ENCODE assay signal across 10 cellular contexts in genomic region chr12:57750561-57751431, GRCh38. TPM values are rescaled to one million over a fixed set of nuclear protein-coding genes. Genes with fewer than 3 reads are reported as not detected.
DNase-seq lines count a peak whose midpoint lies in the region; ATAC-seq, FAIRE-seq and TF ChIP-seq lines count a peak whose summit lies in the region.
"Had no signal": no experiment of that assay in that cellular context is flagged by ENCODE, and none has a peak within 500 bp of the region (broad histone marks: within the 10 kb centered on the region; RNA-seq: fewer than 3 reads in every experiment).

No MANE protein-coding gene starts in this region.

- H2BK15ac ChIP-seq in mesendoderm (replicated peaks; ENCODE audit: low read depth), result no peak overlapping the region

- 91% methylated on average over 15 of the region's 15 CpGs for WGBS in A549 (ENCODE audit: missing lambda C conversion rate)
- no CpG with 5 or more reads among the region's 15 CpGs for WGBS in mesendoderm (ENCODE audit: extremely low coverage, insufficient coverage, low lambda C conversion rate)

- H3K4me2 ChIP-seq in A549 (peak overlapping the region; percentile 80), mesendoderm (ENCODE audit: low read length) (peak overlapping the region; percentile 90)

- H4K5ac ChIP-seq in mesendoderm (ENCODE audit: low read length), result peak overlapping the region; percentile 12

- H3K56ac ChIP-seq in mesendoderm (ENCODE audit: low read length), result peak overlapping the region; percentile 90

- no peak for TF ChIP-seq EP300 in A549 (IDR thresholded peaks at IDR 0.05)

- TF ChIP-seq POLR2A in A549 (IDR thresholded peaks at IDR 0.05; ENCODE audit: low read length), result no peak

- TF ChIP-seq RAD21 in A549 (conservative IDR thresholded peaks at IDR 0.05 in 1 of 2, IDR thresholded peaks at IDR 0.05 in 1 of 2), result no peak

- no peak overlapping the region for H2BK5ac ChIP-seq in mesendoderm (ENCODE audit: low read length)

- CTCF ChIA-PET in A549 (lab: Yijun Ruan, JAX), result interaction anchor here (0.7 to 1.7 kb wide), 6 partner anchors 10 to 537 kb away, joined by 3 to 9 read pairs (median 4); partner anchors contain the start of gene AGAP2

- peaks cover 18% of the 10 kb centered on the region for H3K27me3 ChIP-seq in HUES6 (ENCODE audit: control insufficient read depth, insufficient read depth, low read length)
- no peaks in the 10 kb centered on the region for H3K27me3 ChIP-seq in brain microvascular endothelial cell (replicated peaks)
- peaks cover 8% of the 10 kb centered on the region for H3K27me3 ChIP-seq in mesendoderm (ENCODE audit: insufficient read depth, low read length, poor library complexity)

- peak overlapping the region; percentile 91 to 98 for H3K27ac ChIP-seq in A549
- H3K27ac ChIP-seq in HUES6 (ENCODE audit: low read depth, low read length), result peak overlapping the region; percentile 85; the same call in 1 of the 2 replicates
- peak overlapping the region; percentile 93 for H3K27ac ChIP-seq in brain microvascular endothelial cell
- H3K27ac ChIP-seq in mesendoderm (ENCODE audit: low read depth, low read length), result no peak overlapping the region

- H3K4me3 ChIP-seq in A549 (peak overlapping the region; percentile 69), HUES6 (ENCODE audit: low read depth, low read length) (peak overlapping the region; percentile 92), brain microvascular endothelial cell (ENCODE audit: low read depth, low read length) (peak overlapping the region; percentile 86), mesendoderm (ENCODE audit: low read length) (peak overlapping the region; percentile 94)

- H3K36me3 ChIP-seq in HUES6 (ENCODE audit: control insufficient read depth, insufficient read depth, low read length) (peaks cover 52% of the 10 kb centered on the region), brain microvascular endothelial cell (replicated peaks) (peaks cover 29% of the 10 kb centered on the region), mesendoderm (ENCODE audit: control insufficient read depth, insufficient read depth, low read length) (peaks cover 5% of the 10 kb centered on the region)

- H3K9me3 ChIP-seq in A549, result no peaks in the 10 kb centered on the region
- no peaks in the 10 kb centered on the region for H3K9me3 ChIP-seq in HUES6 (ENCODE audit: control insufficient read depth, insufficient read depth, low read depth, low read length)

- in situ Hi-C loops in brain microvascular endothelial cell (cut with HindIII; ENCODE audit: low pct_ligation_motif_present, low sequenced_read_pairs), result no loop called here

- peaks cover 10% of the 10 kb centered on the region for H3K79me1 ChIP-seq in mesendoderm (ENCODE audit: low read length)

- H3K23ac ChIP-seq in mesendoderm (ENCODE audit: low read length), result no peak overlapping the region

- no peak overlapping the region for H3K18ac ChIP-seq in mesendoderm (ENCODE audit: low read length)

- no peak for TF ChIP-seq CTCF in A549 (IDR thresholded peaks at IDR 0.05)
- no peak for TF ChIP-seq CTCF in brain microvascular endothelial cell (IDR thresholded peaks at IDR 0.05; ENCODE audit: low read depth, low read length, missing control alignments)

- POLR2A ChIA-PET in A549 (lab: Yijun Ruan, JAX), result no interaction called here

- DNase-seq in A549 (ENCODE audit: low read depth in 1 of 2, low spot score in 1 of 2) (no peak), brain microvascular endothelial cell (no peak), mesendoderm (no peak), DMS79 treated with DMSO at 0.1 percent for 48 hours (lab: John Stamatoyannopoulos, UW) (no peak)
- DNase-seq: NCI-H1092 treated with DMSO at 0.1 percent for 48 hours had no signal

- H3K4me1 ChIP-seq in A549 (peaks cover 30% of the 10 kb centered on the region), HUES6 (ENCODE audit: control insufficient read depth, insufficient read depth, low read length) (peaks cover 17% of the 10 kb centered on the region), mesendoderm (ENCODE audit: control insufficient read depth, low read depth, low read length) (peaks cover 9% of the 10 kb centered on the region)

- H3K9ac ChIP-seq in HUES6 (ENCODE audit: low read length) (peak overlapping the region; percentile 98), mesendoderm (ENCODE audit: low read length) (peak overlapping the region; percentile 96)

- no peak overlapping the region for H4K8ac ChIP-seq in mesendoderm (ENCODE audit: low read depth, low read length)

- peaks cover 18% of the 10 kb centered on the region for H3K79me2 ChIP-seq in mesendoderm (ENCODE audit: control insufficient read depth, insufficient read depth, low read length)

- no peak for FAIRE-seq in A549 (lab: Jason Lieb, UNC)
- FAIRE-seq: colon had no signal

- H3K4ac ChIP-seq in mesendoderm (ENCODE audit: low read depth, low read length), result no peak overlapping the region

- H2BK120ac ChIP-seq in mesendoderm (ENCODE audit: low read depth, low read length), result no peak overlapping the region

- H2AK5ac ChIP-seq in mesendoderm (ENCODE audit: low read length), result no peak overlapping the region

- ATAC-seq in A549 (no peak), GM18861 (IDR thresholded peaks at IDR 0.05; ENCODE audit: unreplicated experiment) (no peak), GM18873 (IDR thresholded peaks at IDR 0.05; ENCODE audit: low FRiP score, unreplicated experiment) (no peak)
- ATAC-seq in activated CD4-positive, CD25-positive, alpha-beta regulatory T cell treated with anti-CD3 and anti-CD28 coated beads, Interleukin-2, amount 50 U/mL, for 24 hours, result no peak

TF ChIP-seq in A549, 52 proteins besides CTCF, POLR2A, EP300 and RAD21 (continues in another document):
- TF ChIP-seq SREBF2 (IDR thresholded peaks at IDR 0.05), result no peak
- no peak for TF ChIP-seq ZSCAN20 (CRISPR knock-in tag; IDR thresholded peaks at IDR 0.05)
- no peak for TF ChIP-seq NFE2L2 (conservative IDR thresholded peaks at IDR 0.05; ENCODE audit: low read length)
- no peak for TF ChIP-seq HEYL (CRISPR knock-in tag; IDR thresholded peaks at IDR 0.05)
- TF ChIP-seq, protein P1, sequence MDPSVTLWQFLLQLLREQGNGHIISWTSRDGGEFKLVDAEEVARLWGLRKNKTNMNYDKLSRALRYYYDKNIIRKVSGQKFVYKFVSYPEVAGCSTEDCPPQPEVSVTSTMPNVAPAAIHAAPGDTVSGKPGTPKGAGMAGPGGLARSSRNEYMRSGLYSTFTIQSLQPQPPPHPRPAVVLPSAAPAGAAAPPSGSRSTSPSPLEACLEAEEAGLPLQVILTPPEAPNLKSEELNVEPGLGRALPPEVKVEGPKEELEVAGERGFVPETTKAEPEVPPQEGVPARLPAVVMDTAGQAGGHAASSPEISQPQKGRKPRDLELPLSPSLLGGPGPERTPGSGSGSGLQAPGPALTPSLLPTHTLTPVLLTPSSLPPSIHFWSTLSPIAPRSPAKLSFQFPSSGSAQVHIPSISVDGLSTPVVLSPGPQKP (IDR thresholded peaks at IDR 0.05; ENCODE audit: low read depth, low read length), result no peak
- TF ChIP-seq MAFK (IDR thresholded peaks at IDR 0.05; ENCODE audit: partially characterized antibody), result no peak
- no peak for TF ChIP-seq HOXA7 (CRISPR knock-in tag; IDR thresholded peaks at IDR 0.05)
- TF ChIP-seq FOSB (CRISPR knock-in tag; IDR thresholded peaks at IDR 0.05), result no peak

RNA-seq across cellular contexts. Expression of gene CDK4, which starts 1.3 kb away (rescaled TPM):
- polyA plus RNA-seq in A549 (2011; rRNA removed) (226 and 289 TPM in 2 replicates), A549 (2017; fragmentation: RNase III; extraction: RNeasy Plus Mini Kit Qiagen cat#74134 plus additional on column Dnase treatment) (226 to 255 TPM (median 229 TPM) in 3 replicates)
- polyA plus RNA-seq in A549 (2012; cell fraction: cytosol; rRNA removed), result 345 and 419 TPM in 2 replicates
- 211 and 266 TPM in 2 replicates for polyA plus RNA-seq in A549 (2012; cell fraction: nucleus; rRNA removed)
- 187 and 240 TPM in 2 replicates for polyA minus RNA-seq in A549 (2011; rRNA and poly(A)+ RNA removed)
- 159 TPM for polyA plus RNA-seq in mesendoderm (2013, experiment 1 of 2)
- polyA plus RNA-seq in mesendoderm (2013, experiment 2 of 2), result 158 TPM

RNA-seq across cellular contexts. Expression of gene MARCHF9, which starts 4.1 kb away (rescaled TPM):
- polyA plus RNA-seq in A549 (2011; rRNA removed), result 7.2 and 8.4 TPM in 2 replicates
- polyA plus RNA-seq in A549 (2012; cell fraction: cytosol; rRNA removed), result 4.5 and 5.5 TPM in 2 replicates
- polyA plus RNA-seq in A549 (2012; cell fraction: nucleus; rRNA removed), result 7.2 and 7.3 TPM in 2 replicates
- 4.7 to 6.8 TPM (median 5.9 TPM) in 3 replicates for polyA plus RNA-seq in A549 (2017; fragmentation: RNase III; extraction: RNeasy Plus Mini Kit Qiagen cat#74134 plus additional on column Dnase treatment)
- 7.7 and 9.8 TPM in 2 replicates for polyA minus RNA-seq in A549 (2011; rRNA and poly(A)+ RNA removed)
- 1.1 TPM for polyA plus RNA-seq in mesendoderm (2013, experiment 1 of 2)
- polyA plus RNA-seq in mesendoderm (2013, experiment 2 of 2), result 1.2 TPM

RNA-seq across cellular contexts. Expression of gene TSPAN31, which starts 6.0 kb away (rescaled TPM):
- 51.9 and 61.0 TPM in 2 replicates for polyA plus RNA-seq in A549 (2011; rRNA removed)
- 15.5 and 17.2 TPM in 2 replicates for polyA plus RNA-seq in A549 (2012; cell fraction: cytosol; rRNA removed)
- polyA plus RNA-seq in A549 (2012; cell fraction: nucleus; rRNA removed), result 11.0 and 15.4 TPM in 2 replicates
- 20.6 to 27.1 TPM (median 22.8 TPM) in 3 replicates for polyA plus RNA-seq in A549 (2017; fragmentation: RNase III; extraction: RNeasy Plus Mini Kit Qiagen cat#74134 plus additional on column Dnase treatment)
- 39.7 and 53.3 TPM in 2 replicates for polyA minus RNA-seq in A549 (2011; rRNA and poly(A)+ RNA removed)
- polyA plus RNA-seq in mesendoderm (2013, experiment 1 of 2), result 5.8 TPM
- polyA plus RNA-seq in mesendoderm (2013, experiment 2 of 2), result 6.5 TPM

RNA-seq across cellular contexts. Expression of gene AGAP2, which starts 12.3 kb away (rescaled TPM):
- 0.26 and 0.36 TPM in 2 replicates for polyA plus RNA-seq in A549 (2011; rRNA removed)
- polyA plus RNA-seq in A549 (2012; cell fraction: cytosol; rRNA removed), result 0.17 and 0.30 TPM in 2 replicates
- polyA plus RNA-seq in A549 (2012; cell fraction: nucleus; rRNA removed), result 0.76 and 0.83 TPM in 2 replicates
- polyA plus RNA-seq in A549 (2017; fragmentation: RNase III; extraction: RNeasy Plus Mini Kit Qiagen cat#74134 plus additional on column Dnase treatment), result 0.21 to 0.45 TPM (median 0.28 TPM) in 3 replicates
- 0.58 and 0.74 TPM in 2 replicates for polyA minus RNA-seq in A549 (2011; rRNA and poly(A)+ RNA removed)
- 0.60 TPM for polyA plus RNA-seq in mesendoderm (2013, experiment 1 of 2)
- polyA plus RNA-seq in mesendoderm (2013, experiment 2 of 2), result 0.39 TPM

RNA-seq across cellular contexts. Expression of gene CYP27B1, which starts 16.1 kb away (rescaled TPM):
- polyA plus RNA-seq in A549 (2011; rRNA removed), result 1.8 and 1.9 TPM in 2 replicates
- 2.6 and 3.0 TPM in 2 replicates for polyA plus RNA-seq in A549 (2012; cell fraction: cytosol; rRNA removed)
- polyA plus RNA-seq in A549 (2012; cell fraction: nucleus; rRNA removed), result 22.0 and 26.2 TPM in 2 replicates
- 1.9 to 2.9 TPM (median 2.3 TPM) in 3 replicates for polyA plus RNA-seq in A549 (2017; fragmentation: RNase III; extraction: RNeasy Plus Mini Kit Qiagen cat#74134 plus additional on column Dnase treatment)
- 1.5 and 2.0 TPM in 2 replicates for polyA minus RNA-seq in A549 (2011; rRNA and poly(A)+ RNA removed)
- 1.3 TPM for polyA plus RNA-seq in mesendoderm (2013, experiment 1 of 2)
- polyA plus RNA-seq in mesendoderm (2013, experiment 2 of 2), result 1.2 TPM
